ENCODE assay signal across 2 cellular contexts in the genomic region with DNA sequence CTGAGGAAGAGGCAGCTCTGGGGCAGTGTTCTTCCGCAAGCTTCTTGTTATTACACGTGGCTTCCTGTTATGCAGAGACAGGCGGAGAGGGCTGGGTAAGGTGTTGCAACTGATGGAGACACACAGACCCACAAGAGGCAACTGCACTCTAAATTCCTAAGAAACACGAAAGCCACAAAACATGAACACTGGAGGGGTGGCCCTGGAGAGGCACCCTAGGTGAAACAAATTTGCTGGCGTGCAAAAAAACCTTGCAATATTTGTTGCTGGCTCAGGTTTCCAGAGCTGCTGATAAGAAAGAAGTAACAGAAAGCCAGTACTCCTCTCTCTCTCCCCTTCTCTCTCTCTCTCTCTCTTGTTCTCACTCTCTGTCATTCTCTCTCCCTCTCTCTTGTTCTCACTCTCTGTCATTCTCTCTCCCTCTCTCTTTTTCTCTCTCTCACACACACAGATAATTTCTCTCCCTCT.
TF ChIP-seq lines count a peak whose summit lies in the region.

No MANE protein-coding gene starts in this region.

TF ChIP-seq in GM23338, 12 proteins besides CTCF, POLR2A, EP300 and RAD21 (continues in another document):
- TF ChIP-seq ZNF114 (CRISPR knock-in tag; IDR thresholded peaks at IDR 0.05) (no peak), NANOG (IDR thresholded peaks at IDR 0.05; ENCODE audit: borderline replicate concordance) (no peak), EZH2phosphoT487 (IDR thresholded peaks at IDR 0.05; ENCODE audit: unreplicated experiment) (no peak), EZH2 (IDR thresholded peaks at IDR 0.05; ENCODE audit: low read depth, unreplicated experiment) (no peak), JUNB (IDR thresholded peaks at IDR 0.05; ENCODE audit: unreplicated experiment) (no peak), STAT1 (IDR thresholded peaks at IDR 0.05; ENCODE audit: unreplicated experiment) (no peak), POLR2AphosphoS5 (IDR thresholded peaks at IDR 0.05; ENCODE audit: low read depth) (no peak), CREB1 (CRISPR knock-in tag; IDR thresholded peaks at IDR 0.05; ENCODE audit: low read depth) (no peak)
- TF ChIP-seq, protein P1, sequence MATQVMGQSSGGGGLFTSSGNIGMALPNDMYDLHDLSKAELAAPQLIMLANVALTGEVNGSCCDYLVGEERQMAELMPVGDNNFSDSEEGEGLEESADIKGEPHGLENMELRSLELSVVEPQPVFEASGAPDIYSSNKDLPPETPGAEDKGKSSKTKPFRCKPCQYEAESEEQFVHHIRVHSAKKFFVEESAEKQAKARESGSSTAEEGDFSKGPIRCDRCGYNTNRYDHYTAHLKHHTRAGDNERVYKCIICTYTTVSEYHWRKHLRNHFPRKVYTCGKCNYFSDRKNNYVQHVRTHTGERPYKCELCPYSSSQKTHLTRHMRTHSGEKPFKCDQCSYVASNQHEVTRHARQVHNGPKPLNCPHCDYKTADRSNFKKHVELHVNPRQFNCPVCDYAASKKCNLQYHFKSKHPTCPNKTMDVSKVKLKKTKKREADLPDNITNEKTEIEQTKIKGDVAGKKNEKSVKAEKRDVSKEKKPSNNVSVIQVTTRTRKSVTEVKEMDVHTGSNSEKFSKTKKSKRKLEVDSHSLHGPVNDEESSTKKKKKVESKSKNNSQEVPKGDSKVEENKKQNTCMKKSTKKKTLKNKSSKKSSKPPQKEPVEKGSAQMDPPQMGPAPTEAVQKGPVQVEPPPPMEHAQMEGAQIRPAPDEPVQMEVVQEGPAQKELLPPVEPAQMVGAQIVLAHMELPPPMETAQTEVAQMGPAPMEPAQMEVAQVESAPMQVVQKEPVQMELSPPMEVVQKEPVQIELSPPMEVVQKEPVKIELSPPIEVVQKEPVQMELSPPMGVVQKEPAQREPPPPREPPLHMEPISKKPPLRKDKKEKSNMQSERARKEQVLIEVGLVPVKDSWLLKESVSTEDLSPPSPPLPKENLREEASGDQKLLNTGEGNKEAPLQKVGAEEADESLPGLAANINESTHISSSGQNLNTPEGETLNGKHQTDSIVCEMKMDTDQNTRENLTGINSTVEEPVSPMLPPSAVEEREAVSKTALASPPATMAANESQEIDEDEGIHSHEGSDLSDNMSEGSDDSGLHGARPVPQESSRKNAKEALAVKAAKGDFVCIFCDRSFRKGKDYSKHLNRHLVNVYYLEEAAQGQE (IDR thresholded peaks at IDR 0.05; ENCODE audit: unreplicated experiment), result no peak
- TF ChIP-seq, protein P2, sequence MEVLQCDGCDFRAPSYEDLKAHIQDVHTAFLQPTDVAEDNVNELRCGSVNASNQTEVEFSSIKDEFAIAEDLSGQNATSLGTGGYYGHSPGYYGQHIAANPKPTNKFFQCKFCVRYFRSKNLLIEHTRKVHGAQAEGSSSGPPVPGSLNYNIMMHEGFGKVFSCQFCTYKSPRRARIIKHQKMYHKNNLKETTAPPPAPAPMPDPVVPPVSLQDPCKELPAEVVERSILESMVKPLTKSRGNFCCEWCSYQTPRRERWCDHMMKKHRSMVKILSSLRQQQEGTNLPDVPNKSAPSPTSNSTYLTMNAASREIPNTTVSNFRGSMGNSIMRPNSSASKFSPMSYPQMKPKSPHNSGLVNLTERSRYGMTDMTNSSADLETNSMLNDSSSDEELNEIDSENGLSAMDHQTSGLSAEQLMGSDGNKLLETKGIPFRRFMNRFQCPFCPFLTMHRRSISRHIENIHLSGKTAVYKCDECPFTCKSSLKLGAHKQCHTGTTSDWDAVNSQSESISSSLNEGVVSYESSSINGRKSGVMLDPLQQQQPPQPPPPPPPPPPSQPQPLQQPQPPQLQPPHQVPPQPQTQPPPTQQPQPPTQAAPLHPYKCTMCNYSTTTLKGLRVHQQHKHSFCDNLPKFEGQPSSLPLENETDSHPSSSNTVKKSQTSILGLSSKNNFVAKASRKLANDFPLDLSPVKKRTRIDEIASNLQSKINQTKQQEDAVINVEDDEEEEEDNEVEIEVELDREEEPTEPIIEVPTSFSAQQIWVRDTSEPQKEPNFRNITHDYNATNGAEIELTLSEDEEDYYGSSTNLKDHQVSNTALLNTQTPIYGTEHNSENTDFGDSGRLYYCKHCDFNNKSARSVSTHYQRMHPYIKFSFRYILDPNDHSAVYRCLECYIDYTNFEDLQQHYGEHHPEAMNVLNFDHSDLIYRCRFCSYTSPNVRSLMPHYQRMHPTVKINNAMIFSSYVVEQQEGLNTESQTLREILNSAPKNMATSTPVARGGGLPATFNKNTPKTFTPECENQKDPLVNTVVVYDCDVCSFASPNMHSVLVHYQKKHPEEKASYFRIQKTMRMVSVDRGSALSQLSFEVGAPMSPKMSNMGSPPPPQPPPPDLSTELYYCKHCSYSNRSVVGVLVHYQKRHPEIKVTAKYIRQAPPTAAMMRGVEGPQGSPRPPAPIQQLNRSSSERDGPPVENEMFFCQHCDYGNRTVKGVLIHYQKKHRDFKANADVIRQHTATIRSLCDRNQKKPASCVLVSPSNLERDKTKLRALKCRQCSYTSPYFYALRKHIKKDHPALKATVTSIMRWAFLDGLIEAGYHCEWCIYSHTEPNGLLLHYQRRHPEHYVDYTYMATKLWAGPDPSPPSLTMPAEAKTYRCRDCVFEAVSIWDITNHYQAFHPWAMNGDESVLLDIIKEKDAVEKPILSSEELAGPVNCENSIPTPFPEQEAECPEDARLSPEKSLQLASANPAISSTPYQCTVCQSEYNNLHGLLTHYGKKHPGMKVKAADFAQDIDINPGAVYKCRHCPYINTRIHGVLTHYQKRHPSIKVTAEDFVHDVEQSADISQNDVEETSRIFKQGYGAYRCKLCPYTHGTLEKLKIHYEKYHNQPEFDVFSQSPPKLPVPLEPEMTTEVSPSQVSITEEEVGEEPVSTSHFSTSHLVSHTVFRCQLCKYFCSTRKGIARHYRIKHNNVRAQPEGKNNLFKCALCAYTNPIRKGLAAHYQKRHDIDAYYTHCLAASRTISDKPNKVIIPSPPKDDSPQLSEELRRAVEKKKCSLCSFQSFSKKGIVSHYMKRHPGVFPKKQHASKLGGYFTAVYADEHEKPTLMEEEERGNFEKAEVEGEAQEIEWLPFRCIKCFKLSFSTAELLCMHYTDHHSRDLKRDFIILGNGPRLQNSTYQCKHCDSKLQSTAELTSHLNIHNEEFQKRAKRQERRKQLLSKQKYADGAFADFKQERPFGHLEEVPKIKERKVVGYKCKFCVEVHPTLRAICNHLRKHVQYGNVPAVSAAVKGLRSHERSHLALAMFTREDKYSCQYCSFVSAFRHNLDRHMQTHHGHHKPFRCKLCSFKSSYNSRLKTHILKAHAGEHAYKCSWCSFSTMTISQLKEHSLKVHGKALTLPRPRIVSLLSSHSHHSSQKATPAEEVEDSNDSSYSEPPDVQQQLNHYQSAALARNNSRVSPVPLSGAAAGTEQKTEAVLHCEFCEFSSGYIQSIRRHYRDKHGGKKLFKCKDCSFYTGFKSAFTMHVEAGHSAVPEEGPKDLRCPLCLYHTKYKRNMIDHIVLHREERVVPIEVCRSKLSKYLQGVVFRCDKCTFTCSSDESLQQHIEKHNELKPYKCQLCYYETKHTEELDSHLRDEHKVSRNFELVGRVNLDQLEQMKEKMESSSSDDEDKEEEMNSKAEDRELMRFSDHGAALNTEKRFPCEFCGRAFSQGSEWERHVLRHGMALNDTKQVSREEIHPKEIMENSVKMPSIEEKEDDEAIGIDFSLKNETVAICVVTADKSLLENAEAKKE (CRISPR knock-in tag; IDR thresholded peaks at IDR 0.05), result no peak

TF ChIP-seq in K562, 482 proteins besides CTCF, POLR2A, EP300 and RAD21 (continues in another document):
- TF ChIP-seq MTA1 (IDR thresholded peaks at IDR 0.05; ENCODE audit: borderline replicate concordance) (no peak), KDM4B (IDR thresholded peaks at IDR 0.05; ENCODE audit: borderline replicate concordance in 2 of 2, low read depth in 1 of 2) (no peak), MCM7 (IDR thresholded peaks at IDR 0.05) (no peak), EGR1 (conservative IDR thresholded peaks at IDR 0.05) (no peak), HEY1 (CRISPR knock-in tag; IDR thresholded peaks at IDR 0.05; ENCODE audit: borderline replicate concordance) (no peak), E2F3 (CRISPR knock-in tag; IDR thresholded peaks at IDR 0.05) (no peak), CSDE1 (IDR thresholded peaks at IDR 0.05) (no peak), SMAD1 (IDR thresholded peaks at IDR 0.05; ENCODE audit: low read depth, low read length, partially characterized antibody) (no peak), ZBTB8A (IDR thresholded peaks at IDR 0.05; ENCODE audit: partially characterized antibody) (no peak), ZSCAN29 (IDR thresholded peaks at IDR 0.05) (no peak), SNRNP70 (optimal IDR thresholded peaks at IDR 0.05; ENCODE audit: low read depth, low read length) (no peak), EP400 (IDR thresholded peaks at IDR 0.05) (peak; percentile 42; the same call in 1 of the 2 replicates), TEAD1 (CRISPR knock-in tag; IDR thresholded peaks at IDR 0.05) (no peak), CREBBP (IDR thresholded peaks at IDR 0.05; ENCODE audit: low read depth, low read length) (no peak), MAFG (tag; conservative IDR thresholded peaks at IDR 0.05) (peak; percentile 83)
- TF ChIP-seq, protein P3, sequence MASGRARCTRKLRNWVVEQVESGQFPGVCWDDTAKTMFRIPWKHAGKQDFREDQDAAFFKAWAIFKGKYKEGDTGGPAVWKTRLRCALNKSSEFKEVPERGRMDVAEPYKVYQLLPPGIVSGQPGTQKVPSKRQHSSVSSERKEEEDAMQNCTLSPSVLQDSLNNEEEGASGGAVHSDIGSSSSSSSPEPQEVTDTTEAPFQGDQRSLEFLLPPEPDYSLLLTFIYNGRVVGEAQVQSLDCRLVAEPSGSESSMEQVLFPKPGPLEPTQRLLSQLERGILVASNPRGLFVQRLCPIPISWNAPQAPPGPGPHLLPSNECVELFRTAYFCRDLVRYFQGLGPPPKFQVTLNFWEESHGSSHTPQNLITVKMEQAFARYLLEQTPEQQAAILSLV (tag; IDR thresholded peaks at IDR 0.05), result no peak
- TF ChIP-seq, protein P4, sequence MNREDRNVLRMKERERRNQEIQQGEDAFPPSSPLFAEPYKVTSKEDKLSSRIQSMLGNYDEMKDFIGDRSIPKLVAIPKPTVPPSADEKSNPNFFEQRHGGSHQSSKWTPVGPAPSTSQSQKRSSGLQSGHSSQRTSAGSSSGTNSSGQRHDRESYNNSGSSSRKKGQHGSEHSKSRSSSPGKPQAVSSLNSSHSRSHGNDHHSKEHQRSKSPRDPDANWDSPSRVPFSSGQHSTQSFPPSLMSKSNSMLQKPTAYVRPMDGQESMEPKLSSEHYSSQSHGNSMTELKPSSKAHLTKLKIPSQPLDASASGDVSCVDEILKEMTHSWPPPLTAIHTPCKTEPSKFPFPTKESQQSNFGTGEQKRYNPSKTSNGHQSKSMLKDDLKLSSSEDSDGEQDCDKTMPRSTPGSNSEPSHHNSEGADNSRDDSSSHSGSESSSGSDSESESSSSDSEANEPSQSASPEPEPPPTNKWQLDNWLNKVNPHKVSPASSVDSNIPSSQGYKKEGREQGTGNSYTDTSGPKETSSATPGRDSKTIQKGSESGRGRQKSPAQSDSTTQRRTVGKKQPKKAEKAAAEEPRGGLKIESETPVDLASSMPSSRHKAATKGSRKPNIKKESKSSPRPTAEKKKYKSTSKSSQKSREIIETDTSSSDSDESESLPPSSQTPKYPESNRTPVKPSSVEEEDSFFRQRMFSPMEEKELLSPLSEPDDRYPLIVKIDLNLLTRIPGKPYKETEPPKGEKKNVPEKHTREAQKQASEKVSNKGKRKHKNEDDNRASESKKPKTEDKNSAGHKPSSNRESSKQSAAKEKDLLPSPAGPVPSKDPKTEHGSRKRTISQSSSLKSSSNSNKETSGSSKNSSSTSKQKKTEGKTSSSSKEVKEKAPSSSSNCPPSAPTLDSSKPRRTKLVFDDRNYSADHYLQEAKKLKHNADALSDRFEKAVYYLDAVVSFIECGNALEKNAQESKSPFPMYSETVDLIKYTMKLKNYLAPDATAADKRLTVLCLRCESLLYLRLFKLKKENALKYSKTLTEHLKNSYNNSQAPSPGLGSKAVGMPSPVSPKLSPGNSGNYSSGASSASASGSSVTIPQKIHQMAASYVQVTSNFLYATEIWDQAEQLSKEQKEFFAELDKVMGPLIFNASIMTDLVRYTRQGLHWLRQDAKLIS (CRISPR knock-in tag; IDR thresholded peaks at IDR 0.05), result no peak
- TF ChIP-seq, protein P5, sequence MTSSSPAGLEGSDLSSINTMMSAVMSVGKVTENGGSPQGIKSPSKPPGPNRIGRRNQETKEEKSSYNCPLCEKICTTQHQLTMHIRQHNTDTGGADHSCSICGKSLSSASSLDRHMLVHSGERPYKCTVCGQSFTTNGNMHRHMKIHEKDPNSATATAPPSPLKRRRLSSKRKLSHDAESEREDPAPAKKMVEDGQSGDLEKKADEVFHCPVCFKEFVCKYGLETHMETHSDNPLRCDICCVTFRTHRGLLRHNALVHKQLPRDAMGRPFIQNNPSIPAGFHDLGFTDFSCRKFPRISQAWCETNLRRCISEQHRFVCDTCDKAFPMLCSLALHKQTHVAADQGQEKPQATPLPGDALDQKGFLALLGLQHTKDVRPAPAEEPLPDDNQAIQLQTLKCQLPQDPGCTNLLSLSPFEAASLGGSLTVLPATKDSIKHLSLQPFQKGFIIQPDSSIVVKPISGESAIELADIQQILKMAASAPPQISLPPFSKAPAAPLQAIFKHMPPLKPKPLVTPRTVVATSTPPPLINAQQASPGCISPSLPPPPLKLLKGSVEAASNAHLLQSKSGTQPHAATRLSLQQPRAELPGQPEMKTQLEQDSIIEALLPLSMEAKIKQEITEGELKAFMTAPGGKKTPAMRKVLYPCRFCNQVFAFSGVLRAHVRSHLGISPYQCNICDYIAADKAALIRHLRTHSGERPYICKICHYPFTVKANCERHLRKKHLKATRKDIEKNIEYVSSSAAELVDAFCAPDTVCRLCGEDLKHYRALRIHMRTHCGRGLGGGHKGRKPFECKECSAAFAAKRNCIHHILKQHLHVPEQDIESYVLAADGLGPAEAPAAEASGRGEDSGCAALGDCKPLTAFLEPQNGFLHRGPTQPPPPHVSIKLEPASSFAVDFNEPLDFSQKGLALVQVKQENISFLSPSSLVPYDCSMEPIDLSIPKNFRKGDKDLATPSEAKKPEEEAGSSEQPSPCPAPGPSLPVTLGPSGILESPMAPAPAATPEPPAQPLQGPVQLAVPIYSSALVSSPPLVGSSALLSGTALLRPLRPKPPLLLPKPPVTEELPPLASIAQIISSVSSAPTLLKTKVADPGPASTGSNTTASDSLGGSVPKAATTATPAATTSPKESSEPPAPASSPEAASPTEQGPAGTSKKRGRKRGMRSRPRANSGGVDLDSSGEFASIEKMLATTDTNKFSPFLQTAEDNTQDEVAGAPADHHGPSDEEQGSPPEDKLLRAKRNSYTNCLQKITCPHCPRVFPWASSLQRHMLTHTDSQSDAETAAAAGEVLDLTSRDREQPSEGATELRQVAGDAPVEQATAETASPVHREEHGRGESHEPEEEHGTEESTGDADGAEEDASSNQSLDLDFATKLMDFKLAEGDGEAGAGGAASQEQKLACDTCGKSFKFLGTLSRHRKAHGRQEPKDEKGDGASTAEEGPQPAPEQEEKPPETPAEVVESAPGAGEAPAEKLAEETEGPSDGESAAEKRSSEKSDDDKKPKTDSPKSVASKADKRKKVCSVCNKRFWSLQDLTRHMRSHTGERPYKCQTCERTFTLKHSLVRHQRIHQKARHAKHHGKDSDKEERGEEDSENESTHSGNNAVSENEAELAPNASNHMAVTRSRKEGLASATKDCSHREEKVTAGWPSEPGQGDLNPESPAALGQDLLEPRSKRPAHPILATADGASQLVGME (CRISPR knock-in tag; IDR thresholded peaks at IDR 0.05), result 0 out of 2 replicates have a peak, but pooled peaks have one; percentile 14
